In the genomic region with DNA sequence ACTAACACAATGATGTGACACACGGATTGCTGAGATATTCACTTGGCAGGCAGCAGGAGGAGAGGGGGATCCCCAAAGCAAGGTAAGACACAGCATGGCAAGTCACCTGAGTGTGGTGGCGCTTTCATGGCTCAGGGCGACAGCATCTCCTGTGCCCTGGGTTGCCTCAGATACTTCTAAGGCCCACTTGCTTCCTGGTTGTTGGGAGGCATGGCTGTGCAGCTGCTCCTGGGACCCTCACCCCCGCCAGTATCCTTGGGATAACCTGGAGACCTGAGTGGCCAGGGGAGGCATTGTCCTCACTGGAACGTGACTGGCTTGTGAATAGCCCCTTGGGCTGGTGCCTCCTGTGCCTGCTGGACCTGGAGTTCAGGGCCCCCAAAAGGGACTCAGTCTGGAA, we compare ENCODE assay signal across 20 cellular contexts.
DNase-seq lines count a peak whose midpoint lies in the region; ATAC-seq, FAIRE-seq and TF ChIP-seq lines count a peak whose summit lies in the region.
"Had no signal": no experiment of that assay in that cellular context is flagged by ENCODE, and none has a peak within 500 bp of the region (broad histone marks: within the 10 kb centered on the region; RNA-seq: fewer than 3 reads in every experiment).

No MANE protein-coding gene starts in this region.

- TF ChIP-seq CTCF in kidney (IDR thresholded peaks at IDR 0.05; ENCODE audit: borderline replicate concordance, extremely low read depth, insufficient read depth) (no peak), omental fat pad (IDR thresholded peaks at IDR 0.05) (no peak), uterus (IDR thresholded peaks at IDR 0.05) (no peak), osteoblast (IDR thresholded peaks at IDR 0.05; ENCODE audit: extremely low read depth, low read depth, low read length) (no peak), thyroid gland (IDR thresholded peaks at IDR 0.05) (no peak)

- no peak overlapping the region for H3K27ac ChIP-seq in kidney (ENCODE audit: low read depth in 2 of 2, low read length in 2 of 2)
- no peak overlapping the region for H3K27ac ChIP-seq in uterus
- H3K27ac ChIP-seq in osteoblast (ENCODE audit: low read depth, low read length): no peak overlapping the region
- H3K27ac ChIP-seq in thyroid gland: no peak overlapping the region
- no peak overlapping the region for H3K27ac ChIP-seq in GM23248
- H3K27ac ChIP-seq: 22Rv1 had no signal

- ATAC-seq in omental fat pad (ENCODE audit: low FRiP score): no peak
- ATAC-seq: CD8-positive, alpha-beta T cell had no signal

- intact Hi-C loops in kidney (cut with DNase I): no loop called here
- intact Hi-C loops in uterus (cut with DNase I; ENCODE audit: low total_unique reads): no loop called here
- intact Hi-C loops in thyroid gland (cut with DNase I): no loop called here

- FAIRE-seq in kidney (lab: Jason Lieb, UNC): no peak
- FAIRE-seq: D721Med, G401.6, GM12891, HTR-8/SVneo had no signal

- no peaks in the 10 kb centered on the region for H3K27me3 ChIP-seq in uterus
- peaks cover 12% of the 10 kb centered on the region for H3K27me3 ChIP-seq in osteoblast (ENCODE audit: insufficient read depth, low read length)
- no peaks in the 10 kb centered on the region for H3K27me3 ChIP-seq in thyroid gland
- peaks cover 20% of the 10 kb centered on the region for H3K27me3 ChIP-seq in GM23248 (replicated peaks; ENCODE audit: insufficient read depth)

- no peaks in the 10 kb centered on the region for H3K9me2 ChIP-seq in GM23248 (ENCODE audit: insufficient read depth)

- WGBS in thyroid gland, 2 donors: 66 to 85% methylated on average over 4 to 5 of the region's 5 CpGs
- WGBS in GM23248 (ENCODE audit: low coverage in 1 of 2, low lambda C conversion rate in 2 of 2, missing lambda C conversion rate in 2 of 2), 2 experiments: 70% methylated on average over 5 of the region's 5 CpGs

- peak; percentile 44 for DNase-seq in activated effector memory CD4-positive, alpha-beta T cell treated with anti-CD3 and anti-CD28 coated beads, Interleukin-2, amount 50 U/mL, for 16 hours
- no peak for DNase-seq in activated effector memory CD4-positive, alpha-beta T cell treated with Interleukin-2 at 50 U/mL for 16 hours
- peak; percentile 43 for DNase-seq in kidney
- DNase-seq in omental fat pad (ENCODE audit: low spot score): peak; percentile 0
- peak; percentile 6 to 8 for DNase-seq in uterus
- no peak for DNase-seq in osteoblast (ENCODE audit: insufficient read length, low spot score, missing footprints)
- no peak for DNase-seq in thyroid gland
- no peak for DNase-seq in GM23248
- DNase-seq: CD8-positive, alpha-beta T cell; COR-L47; DMS153; DMS79 treated with DMSO at 0.1 percent for 48 hours; EL; GOT3; H9 had no signal

- no peaks in the 10 kb centered on the region for H3K36me3 ChIP-seq in kidney (ENCODE audit: control insufficient read depth in 1 of 2, insufficient read depth in 2 of 2, low read length in 2 of 2)
- no peaks in the 10 kb centered on the region for H3K36me3 ChIP-seq in uterus
- no peaks in the 10 kb centered on the region for H3K36me3 ChIP-seq in osteoblast (ENCODE audit: insufficient read depth, low read length)
- H3K36me3 ChIP-seq in thyroid gland: no peaks in the 10 kb centered on the region
- no peaks in the 10 kb centered on the region for H3K36me3 ChIP-seq in GM23248 (ENCODE audit: low read depth)

- H3K9ac ChIP-seq in kidney (ENCODE audit: low read length in 2 of 2) (no peak overlapping the region), GM23248 (no peak overlapping the region)

- TF ChIP-seq POLR2A in uterus (IDR thresholded peaks at IDR 0.05) (no peak), thyroid gland (IDR thresholded peaks at IDR 0.05) (no peak)

- H4K20me1 ChIP-seq in osteoblast (ENCODE audit: insufficient read depth, low read length) (no peaks in the 10 kb centered on the region), GM23248 (ENCODE audit: insufficient read depth) (no peaks in the 10 kb centered on the region)

- in situ Hi-C loops in GM23248 (cut with MboI): no loop called here

- H3K4me3 ChIP-seq in kidney (ENCODE audit: low read length in 2 of 2): no peak overlapping the region
- H3K4me3 ChIP-seq in uterus: no peak overlapping the region
- H3K4me3 ChIP-seq in osteoblast (ENCODE audit: insufficient read depth, low read length): no peak overlapping the region
- no peak overlapping the region for H3K4me3 ChIP-seq in thyroid gland (replicated peaks in 1 of 3)
- no peak overlapping the region for H3K4me3 ChIP-seq in GM23248

- H3K9me3 ChIP-seq in kidney (ENCODE audit: control insufficient read depth in 1 of 2, low read length in 2 of 2) (peaks cover 0 to 10% of the 10 kb centered on the region in 2 donors), uterus (no peaks in the 10 kb centered on the region), osteoblast (ENCODE audit: low read depth, low read length) (no peaks in the 10 kb centered on the region), thyroid gland (no peaks in the 10 kb centered on the region), GM23248 (ENCODE audit: low read depth) (no peaks in the 10 kb centered on the region)

- no peaks in the 10 kb centered on the region for H3F3A ChIP-seq in GM23248 (ENCODE audit: insufficient read depth)

- H2AFZ ChIP-seq in osteoblast (ENCODE audit: low read length) (no peak overlapping the region), GM23248 (no peak overlapping the region)

- H3K4me2 ChIP-seq in osteoblast (ENCODE audit: insufficient read depth, low read length) (no peak overlapping the region), GM23248 (ENCODE audit: unreplicated experiment) (no peak overlapping the region)

- no peaks in the 10 kb centered on the region for H3K4me1 ChIP-seq in kidney (ENCODE audit: control insufficient read depth in 1 of 2, insufficient read depth in 1 of 2, low read depth in 1 of 2, low read length in 2 of 2)
- no peaks in the 10 kb centered on the region for H3K4me1 ChIP-seq in uterus
- no peaks in the 10 kb centered on the region for H3K4me1 ChIP-seq in osteoblast (ENCODE audit: insufficient read depth, low read length)
- no peaks in the 10 kb centered on the region for H3K4me1 ChIP-seq in thyroid gland
- H3K4me1 ChIP-seq in GM23248 (ENCODE audit: insufficient read depth): no peaks in the 10 kb centered on the region

- H3K79me2 ChIP-seq in osteoblast (ENCODE audit: insufficient read depth, low read length): no peaks in the 10 kb centered on the region
- no peaks in the 10 kb centered on the region for H3K79me2 ChIP-seq in GM23248 (ENCODE audit: insufficient read depth)

Comparison
In these comparisons a context has a peak if more than half of its experiments do, and no peak if none do; other contexts are left out.
1. DNase-seq: peak in activated effector memory CD4-positive, alpha-beta T cell treated with anti-CD3 and anti-CD28 coated beads, Interleukin-2, amount 50 U/mL, for 16 hours (single experiment), kidney (single experiment), omental fat pad (single experiment) and uterus (2 of 2); none in activated effector memory CD4-positive, alpha-beta T cell treated with Interleukin-2 at 50 U/mL for 16 hours (single experiment), osteoblast (single experiment), thyroid gland (0 of 2) and GM23248 (single experiment).